In the genomic region with DNA sequence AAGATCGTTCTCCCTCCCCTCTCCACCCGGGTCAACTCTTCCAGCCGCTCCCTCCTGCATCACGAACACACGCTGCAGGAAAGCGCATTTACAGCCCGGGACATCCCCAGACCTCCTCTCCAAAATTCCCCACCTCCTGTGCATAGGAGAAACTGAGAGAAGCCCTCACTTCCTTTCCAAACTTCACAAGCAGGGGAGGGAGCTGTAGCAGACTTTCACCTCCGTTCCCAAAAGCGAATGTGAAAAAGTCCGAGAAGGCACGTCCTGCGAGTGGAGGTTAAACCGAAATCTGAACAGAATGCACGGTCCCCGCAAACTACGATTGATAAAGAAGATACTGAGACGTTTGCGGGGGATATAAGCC, we compare ENCODE assay signal across 8 cellular contexts. TPM values are rescaled to one million over a fixed set of nuclear protein-coding genes. Genes with fewer than 3 reads are reported as not detected.
DNase-seq lines count a peak whose midpoint lies in the region; ATAC-seq and TF ChIP-seq lines count a peak whose summit lies in the region.

No MANE protein-coding gene starts in this region.

- H3K27ac ChIP-seq in SK-N-SH (ENCODE audit: low read depth in 2 of 2, low read length in 1 of 2) (peak overlapping the region; percentile 97 to 99), transverse colon (peak overlapping the region; percentile 4 to 18 (median 12))

- H3K36me3 ChIP-seq in SK-N-SH (replicated peaks in 1 of 2; ENCODE audit: control insufficient read depth in 1 of 2, insufficient read depth in 2 of 2, low read length in 1 of 2): peaks cover 13 to 18% of the 10 kb centered on the region in 2 experiments
- H3K36me3 ChIP-seq in mucosa of stomach (ENCODE audit: control insufficient read depth, insufficient read depth, low read length): no peaks in the 10 kb centered on the region
- H3K36me3 ChIP-seq in transverse colon: no peaks in the 10 kb centered on the region

- intact Hi-C loops in transverse colon (cut with DNase I; ENCODE audit: low total_unique reads): no loop called here

- peak overlapping the region; percentile 67 for H3K4me2 ChIP-seq in SK-N-SH

- H3K4me1 Mint-ChIP-seq in endothelial cell (ENCODE audit: unreplicated experiment): peaks cover 20% of the 10 kb centered on the region

- H3K9me3 ChIP-seq in SK-N-SH (no peaks in the 10 kb centered on the region), mucosa of stomach (ENCODE audit: control insufficient read depth, low read length) (no peaks in the 10 kb centered on the region), transverse colon (no peaks in the 10 kb centered on the region)

- peaks cover 22 to 25% of the 10 kb centered on the region in 2 experiments for H3K4me1 ChIP-seq in SK-N-SH (ENCODE audit: control insufficient read depth in 1 of 2, insufficient read depth in 2 of 2, low read depth in 1 of 2, low read length in 1 of 2)
- H3K4me1 ChIP-seq in mucosa of stomach (ENCODE audit: control insufficient read depth, insufficient read depth, low read length): no peaks in the 10 kb centered on the region
- peaks cover 0 to 11% (median 2%) of the 10 kb centered on the region in 4 donors for H3K4me1 ChIP-seq in transverse colon

- H3K27me3 Mint-ChIP-seq in endothelial cell (ENCODE audit: unreplicated experiment): peaks cover 4% of the 10 kb centered on the region

- TF ChIP-seq EP300 in SK-N-SH (IDR thresholded peaks at IDR 0.05; ENCODE audit: borderline replicate concordance in 1 of 2, low read depth in 1 of 2, low read length in 1 of 2) (no peak), transverse colon (IDR thresholded peaks at IDR 0.05; ENCODE audit: low read depth) (no peak)

- peak overlapping the region; percentile 97 for H3K4me3 Mint-ChIP-seq in endothelial cell (ENCODE audit: unreplicated experiment)

- H3K9me3 Mint-ChIP-seq in endothelial cell (ENCODE audit: unreplicated experiment): no peaks in the 10 kb centered on the region

- H3K4me3 ChIP-seq in SK-N-SH (ENCODE audit: low read depth in 2 of 2, low read length in 1 of 2) (peak overlapping the region; percentile 86 to 91), mucosa of stomach (ENCODE audit: low read length) (peak overlapping the region; percentile 40), transverse colon (peak overlapping the region; percentile 18 to 56 (median 30))

- TF ChIP-seq POLR2A in transverse colon (IDR thresholded peaks at IDR 0.05): no peak

- no peaks in the 10 kb centered on the region for H3K27me3 ChIP-seq in SK-N-SH (ENCODE audit: insufficient read depth)
- peaks cover 29% of the 10 kb centered on the region for H3K27me3 ChIP-seq in mucosa of stomach (ENCODE audit: control insufficient read depth, insufficient read depth, low read length)
- H3K27me3 ChIP-seq in transverse colon: peaks cover 28% of the 10 kb centered on the region

- H3K36me3 Mint-ChIP-seq in endothelial cell (ENCODE audit: low read depth, unreplicated experiment): no peaks in the 10 kb centered on the region

- peak overlapping the region; percentile 96 for H3K9ac ChIP-seq in SK-N-SH
- H3K9ac ChIP-seq in mucosa of stomach (ENCODE audit: low read length): peak overlapping the region; percentile 41

- TF ChIP-seq RAD21 in SK-N-SH (IDR thresholded peaks at IDR 0.05; ENCODE audit: low read length): no peak

- peak overlapping the region; percentile 87 for H3K27ac Mint-ChIP-seq in endothelial cell (ENCODE audit: unreplicated experiment)

- peak; percentile 28 for ATAC-seq in HG02870 (IDR thresholded peaks at IDR 0.05; ENCODE audit: unreplicated experiment)

- no peaks in the 10 kb centered on the region for H3K9me2 ChIP-seq in SK-N-SH

- no peaks in the 10 kb centered on the region for H4K20me1 ChIP-seq in SK-N-SH (ENCODE audit: insufficient read depth)

- H3K79me2 ChIP-seq in SK-N-SH (ENCODE audit: insufficient read depth): peaks cover 53% of the 10 kb centered on the region

- H3F3A ChIP-seq in SK-N-SH (replicated peaks; ENCODE audit: insufficient read depth): peaks cover 30% of the 10 kb centered on the region

- DNase-seq in GM13976 (ENCODE audit: low spot score): peak; percentile 54
- peak; percentile 63 for DNase-seq in SK-N-SH
- peak; percentile 17 for DNase-seq in endothelial cell (ENCODE audit: low spot score)
- no peak for DNase-seq in transverse colon
- DNase-seq in NCI-H446 (lab: John Stamatoyannopoulos, UW): no peak
- DNase-seq in SW 1271 (lab: John Stamatoyannopoulos, UW): no peak

- in situ Hi-C loops in GM13976 (cut with MboI; ENCODE audit: low sequenced_read_pairs, unreplicated experiment) (no loop called here), transverse colon (cut with MboI; ENCODE audit: low pct_ligation_motif_present in 1 of 4, low pct_unique_long_range_greater_than_20kb in 1 of 4, low sequenced_read_pairs in 3 of 4) (no loop called here)

- POLR2A ChIA-PET in SK-N-SH (lab: Yijun Ruan, JAX): no interaction called here

- WGBS in SK-N-SH (ENCODE audit: low lambda C conversion rate): 1% methylated on average over 18 of the region's 18 CpGs
- WGBS in transverse colon (ENCODE audit: low coverage in 1 of 2), 2 donors: 0 to 8% methylated on average over 6 to 18 of the region's 18 CpGs

- H2AFZ ChIP-seq in SK-N-SH (ENCODE audit: low read depth): peak overlapping the region; percentile 97

- CTCF ChIA-PET in SK-N-SH (lab: Yijun Ruan, JAX): interaction anchor here (0.6 to 0.9 kb wide), 2 partner anchors 96 to 161 kb away, joined by 3 read pairs; no protein-coding TSS in a partner anchor

- TF ChIP-seq CTCF in GM13976 (IDR thresholded peaks at IDR 0.05; ENCODE audit: borderline replicate concordance, control extremely low read depth, extremely low read depth, insufficient read depth, missing control alignments) (no peak), SK-N-SH (IDR thresholded peaks at IDR 0.05) (no peak), endothelial cell (IDR thresholded peaks at IDR 0.05; ENCODE audit: unreplicated experiment) (no peak), transverse colon (IDR thresholded peaks at IDR 0.05) (no peak)

TF ChIP-seq in SK-N-SH, 30 proteins besides CTCF, POLR2A, EP300 and RAD21:
- TF ChIP-seq, protein P1, sequence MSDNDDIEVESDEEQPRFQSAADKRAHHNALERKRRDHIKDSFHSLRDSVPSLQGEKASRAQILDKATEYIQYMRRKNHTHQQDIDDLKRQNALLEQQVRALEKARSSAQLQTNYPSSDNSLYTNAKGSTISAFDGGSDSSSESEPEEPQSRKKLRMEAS (IDR thresholded peaks at IDR 0.05; ENCODE audit: low read depth): no peak
- TF ChIP-seq, protein P2, sequence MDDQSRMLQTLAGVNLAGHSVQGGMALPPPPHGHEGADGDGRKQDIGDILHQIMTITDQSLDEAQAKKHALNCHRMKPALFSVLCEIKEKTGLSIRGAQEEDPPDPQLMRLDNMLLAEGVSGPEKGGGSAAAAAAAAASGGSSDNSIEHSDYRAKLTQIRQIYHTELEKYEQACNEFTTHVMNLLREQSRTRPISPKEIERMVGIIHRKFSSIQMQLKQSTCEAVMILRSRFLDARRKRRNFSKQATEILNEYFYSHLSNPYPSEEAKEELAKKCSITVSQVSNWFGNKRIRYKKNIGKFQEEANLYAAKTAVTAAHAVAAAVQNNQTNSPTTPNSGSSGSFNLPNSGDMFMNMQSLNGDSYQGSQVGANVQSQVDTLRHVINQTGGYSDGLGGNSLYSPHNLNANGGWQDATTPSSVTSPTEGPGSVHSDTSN (IDR thresholded peaks at IDR 0.05): no peak

RNA-seq across cellular contexts. Expression of a gene that starts 0.5 kb away (rescaled TPM):
- 7.7 and 9.1 TPM in 2 replicates for polyA plus RNA-seq in SK-N-SH (2012; rRNA removed)
- 12.2 and 12.4 TPM in 2 replicates for polyA plus RNA-seq in SK-N-SH (2012; cell fraction: cytosol; rRNA removed)
- polyA plus RNA-seq in SK-N-SH (2012; cell fraction: nucleus; rRNA removed): 7.0 and 12.2 TPM in 2 replicates
- total RNA-seq in endothelial cell (ENCODE audit: unreplicated experiment): 110 TPM
- total RNA-seq in transverse colon: 10 to 100 TPM in 1 of 4 donors, 1 to 10 TPM in 2, under 1 TPM in 1; 0.80 to 14.0 (median 3.9) TPM

Comparison
In these comparisons a context has a peak if more than half of its experiments do, and no peak if none do; other contexts are left out.
1. DNase-seq: peak in GM13976 (single experiment), SK-N-SH (single experiment) and endothelial cell (single experiment); none in transverse colon (single experiment), NCI-H446 (0 of 2) and SW 1271 (0 of 2).
2. H3K4me3 ChIP-seq: peak in every context shown above with its lines; median percentile 88 in SK-N-SH; 40 in mucosa of stomach; 30 in transverse colon.